Comparison of ENCODE assay signal across 21 cellular contexts in the genomic region with DNA sequence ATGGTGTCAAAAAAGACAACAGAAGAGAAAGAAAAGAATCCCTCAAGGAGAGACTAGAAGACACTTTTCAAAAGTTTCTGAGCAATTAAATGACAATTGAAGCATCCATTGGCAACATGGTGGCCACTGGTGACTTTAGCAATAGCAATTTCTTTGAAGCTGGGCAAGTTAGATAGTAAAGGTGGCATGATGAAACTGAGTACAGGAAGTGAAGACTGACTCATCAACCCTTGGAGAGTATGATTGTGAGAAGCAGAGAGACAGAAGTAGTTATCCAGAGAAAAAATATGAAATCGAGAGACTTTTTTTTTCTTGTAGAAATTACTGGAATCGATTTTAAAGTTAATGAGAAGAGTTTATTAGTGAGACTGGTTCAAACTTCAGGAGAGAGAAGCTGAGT. TPM values are rescaled to one million over a fixed set of nuclear protein-coding genes. Genes with fewer than 3 reads are reported as not detected.
DNase-seq lines count a peak whose midpoint lies in the region; ATAC-seq and TF ChIP-seq lines count a peak whose summit lies in the region.
"Had no signal": no experiment of that assay in that cellular context is flagged by ENCODE, and none has a peak within 500 bp of the region (broad histone marks: within the 10 kb centered on the region; RNA-seq: fewer than 3 reads in every experiment).

No MANE protein-coding gene starts in this region.

- peak; percentile 55 for ATAC-seq in activated CD4-positive, alpha-beta T cell treated with anti-CD3 and anti-CD28 coated beads for 36 hours
- ATAC-seq in PC-3: no peak
- no peak for ATAC-seq in GM21447 (IDR thresholded peaks at IDR 0.05; ENCODE audit: unreplicated experiment)
- ATAC-seq: lower lobe of right lung, T-helper 17 cell had no signal

- no peaks in the 10 kb centered on the region for H4K20me1 ChIP-seq in PC-3 (ENCODE audit: low read length)

- no peaks in the 10 kb centered on the region for H3K27me3 ChIP-seq in PC-3 (ENCODE audit: low read length)
- H3K27me3 ChIP-seq: cardiac muscle cell, esophagus muscularis mucosa, sigmoid colon, uterus had no signal

- H3K27me3 Mint-ChIP-seq in activated CD4-positive, alpha-beta T cell treated with anti-CD3 and anti-CD28 coated beads for 36 hours: no peaks in the 10 kb centered on the region
- H3K27me3 Mint-ChIP-seq in activated naive CD4-positive, alpha-beta T cell treated with anti-CD3 and anti-CD28 coated beads, Interleukin-2, amount 10 ng/mL, durations not matched to agents 7 days and 5 days: no peaks in the 10 kb centered on the region
- H3K27me3 Mint-ChIP-seq: CD4-positive, alpha-beta T cell; T-helper 17 cell had no signal

- no peak overlapping the region for H3K4me3 Mint-ChIP-seq in activated CD4-positive, alpha-beta T cell treated with anti-CD3 and anti-CD28 coated beads for 36 hours
- no peak overlapping the region for H3K4me3 Mint-ChIP-seq in activated naive CD4-positive, alpha-beta T cell treated with anti-CD3 and anti-CD28 coated beads, Interleukin-2, amount 10 ng/mL, durations not matched to agents 7 days and 5 days
- H3K4me3 Mint-ChIP-seq: CD4-positive, alpha-beta T cell; immature natural killer cell; T-helper 17 cell had no signal

- TF ChIP-seq CTCF in PC-3 (conservative IDR thresholded peaks at IDR 0.05; ENCODE audit: low read depth, low read length) (no peak), GM10266 (IDR thresholded peaks at IDR 0.05; ENCODE audit: control insufficient read depth, insufficient read depth, low read depth, missing control alignments) (no peak)

- no peaks in the 10 kb centered on the region for H3F3A ChIP-seq in PC-3 (ENCODE audit: low read length, unreplicated experiment)

- H3K36me3 ChIP-seq in PC-3 (ENCODE audit: low read depth, low read length): no peaks in the 10 kb centered on the region
- H3K36me3 ChIP-seq: cardiac muscle cell, esophagus muscularis mucosa, lower lobe of right lung, sigmoid colon, uterus had no signal

- H3K4me1 Mint-ChIP-seq in activated CD4-positive, alpha-beta T cell treated with anti-CD3 and anti-CD28 coated beads for 36 hours: no peaks in the 10 kb centered on the region
- H3K4me1 Mint-ChIP-seq in activated naive CD4-positive, alpha-beta T cell treated with anti-CD3 and anti-CD28 coated beads, Interleukin-2, amount 10 ng/mL, durations not matched to agents 7 days and 5 days: no peaks in the 10 kb centered on the region
- H3K4me1 Mint-ChIP-seq: immature natural killer cell, T-helper 17 cell had no signal

- H3K4me1 ChIP-seq in PC-3 (ENCODE audit: insufficient read depth, low read length): no peaks in the 10 kb centered on the region
- H3K4me1 ChIP-seq: lower lobe of right lung, uterus had no signal

- H3K9me3 Mint-ChIP-seq in activated CD4-positive, alpha-beta T cell treated with anti-CD3 and anti-CD28 coated beads for 36 hours (ENCODE audit: low read depth): peaks cover 7% of the 10 kb centered on the region
- H3K9me3 Mint-ChIP-seq in activated naive CD4-positive, alpha-beta T cell treated with anti-CD3 and anti-CD28 coated beads, Interleukin-2, amount 10 ng/mL, durations not matched to agents 7 days and 5 days: peaks cover 2% of the 10 kb centered on the region

- no peaks in the 10 kb centered on the region for H3K36me3 Mint-ChIP-seq in activated CD4-positive, alpha-beta T cell treated with anti-CD3 and anti-CD28 coated beads for 36 hours (ENCODE audit: low read depth)
- H3K36me3 Mint-ChIP-seq in activated naive CD4-positive, alpha-beta T cell treated with anti-CD3 and anti-CD28 coated beads, Interleukin-2, amount 10 ng/mL, durations not matched to agents 7 days and 5 days: no peaks in the 10 kb centered on the region

- POLR2A ChIA-PET in activated CD4-positive, alpha-beta T cell treated with anti-CD3 and anti-CD28 coated beads for 36 hours (lab: Charles Lee): no interaction called here
- POLR2A ChIA-PET in PC-3 (lab: Charles Lee; ENCODE audit: unreplicated experiment): no interaction called here

- CTCF ChIA-PET in activated CD4-positive, alpha-beta T cell treated with anti-CD3 and anti-CD28 coated beads for 36 hours (lab: Charles Lee): no interaction called here
- CTCF ChIA-PET in PC-3 (lab: Charles Lee): no interaction called here
- CTCF ChIA-PET in activated naive CD4-positive, alpha-beta T cell treated with anti-CD3 and anti-CD28 coated beads, Interleukin-2, amount 10 ng/mL, durations not matched to agents 7 days and 5 days (lab: Charles Lee): no interaction called here

- BruUV-seq in PC-3 (replicated peaks; lab: Mats Ljungman, UMichigan): no TSS peak

- no peaks in the 10 kb centered on the region for H3K9me3 ChIP-seq in PC-3 (ENCODE audit: low read length)
- H3K9me3 ChIP-seq: esophagus muscularis mucosa, lower lobe of right lung, sigmoid colon, uterus had no signal

- no peak overlapping the region for H3K4me3 ChIP-seq in PC-3 (ENCODE audit: low read length)
- H3K4me3 ChIP-seq: cardiac muscle cell, esophagus muscularis mucosa, lower lobe of right lung, sigmoid colon, uterus had no signal

- no peak overlapping the region for H3K27ac ChIP-seq in PC-3 (ENCODE audit: low read length)
- H3K27ac ChIP-seq: cardiac muscle cell, esophagus muscularis mucosa, lower lobe of right lung, sigmoid colon, uterus had no signal

- no peak overlapping the region for H3K4me2 ChIP-seq in PC-3 (ENCODE audit: low read length)

- H3K9me2 ChIP-seq in PC-3 (replicated peaks; ENCODE audit: low read length): no peaks in the 10 kb centered on the region

- H3K79me2 ChIP-seq in PC-3 (ENCODE audit: low read length): no peaks in the 10 kb centered on the region

- intact Hi-C loops in activated CD4-positive, alpha-beta T cell treated with anti-CD3 and anti-CD28 coated beads for 36 hours (cut with DNase I, micrococcal nuclease): no loop called here
- intact Hi-C loops in PC-3 (cut with micrococcal nuclease): no loop called here

- DNase-seq in activated CD4-positive, alpha-beta T cell treated with anti-CD3 and anti-CD28 coated beads for 36 hours: no peak
- DNase-seq in activated CD4-positive, alpha-beta T cell treated with anti-CD3 and anti-CD28 coated beads, Interleukin-2, amount 50 U/mL, for 1 hour: no peak
- peak; percentile 55 for DNase-seq in HCEC 1CT
- peak; percentile 20 for DNase-seq in PC-3
- DNase-seq in renal cortical epithelial cell (ENCODE audit: low read depth): peak; percentile 38
- no peak for DNase-seq in activated naive CD4-positive, alpha-beta T cell treated with anti-CD3 and anti-CD28 coated beads, Interleukin-2, amount 10 ng/mL, durations not matched to agents 7 days and 5 days
- no peak for DNase-seq in GM10266 (ENCODE audit: extremely low spot score)
- DNase-seq: activated CD4-positive, CD25-positive, alpha-beta regulatory T cell; activated CD8-positive, alpha-beta memory T cell treated with anti-CD3 and anti-CD28 coated beads for 24 hours; CD4-positive, alpha-beta T cell; head of caudate nucleus; immature natural killer cell; lower lobe of right lung; NCI-H1048; NCI-H69; sigmoid colon; T-helper 17 cell; uterus had no signal

- H3K9ac ChIP-seq in PC-3 (ENCODE audit: low read length): no peak overlapping the region

- no peak overlapping the region for H3K27ac Mint-ChIP-seq in activated CD4-positive, alpha-beta T cell treated with anti-CD3 and anti-CD28 coated beads for 36 hours
- H3K27ac Mint-ChIP-seq in activated naive CD4-positive, alpha-beta T cell treated with anti-CD3 and anti-CD28 coated beads, Interleukin-2, amount 10 ng/mL, durations not matched to agents 7 days and 5 days: no peak overlapping the region
- H3K27ac Mint-ChIP-seq: CD4-positive, alpha-beta T cell; immature natural killer cell; T-helper 17 cell had no signal

- no peak overlapping the region for H2AFZ ChIP-seq in PC-3 (ENCODE audit: low read length)

RNA-seq across cellular contexts. Expression of gene DGKB, which starts 52.5 kb away (rescaled TPM):
- total RNA-seq in activated CD4-positive, alpha-beta T cell treated with anti-CD3 and anti-CD28 coated beads for 36 hours: not detected
- 0.15 and 0.69 TPM in 2 replicates for total RNA-seq in PC-3 (2014; rRNA removed)
- not detected in 2 replicates for total RNA-seq in renal cortical epithelial cell
- total RNA-seq: CD4-positive, alpha-beta T cell; T-helper 17 cell had no signal

Comparison
In these comparisons a context has a peak if more than half of its experiments do, and no peak if none do; other contexts are left out.
1. DNase-seq: peak in HCEC 1CT (single experiment), PC-3 (single experiment) and renal cortical epithelial cell (single experiment); none in activated CD4-positive, alpha-beta T cell treated with anti-CD3 and anti-CD28 coated beads for 36 hours (single experiment), activated CD4-positive, alpha-beta T cell treated with anti-CD3 and anti-CD28 coated beads, Interleukin-2, amount 50 U/mL, for 1 hour (single experiment), activated naive CD4-positive, alpha-beta T cell treated with anti-CD3 and anti-CD28 coated beads, Interleukin-2, amount 10 ng/mL, durations not matched to agents 7 days and 5 days (single experiment) and GM10266 (single experiment).